In genomic region chr3:112561085-112561692, GRCh38 we compare ENCODE assay signal across 8 cellular contexts. TPM values are rescaled to one million over a fixed set of nuclear protein-coding genes. Genes with fewer than 3 reads are reported as not detected.
A peak's percentile ranks its signal among the peaks of the same experiment; 100 is the strongest.
DNase-seq lines count a peak whose midpoint lies in the region; TF ChIP-seq lines count a peak whose summit lies in the region.

No MANE protein-coding gene starts in this region.

- in situ Hi-C loops in HAP-1 (cut with MboI; ENCODE audit: low sequenced_read_pairs), result no loop called here

- H3K4me1 ChIP-seq in HAP-1, result peaks cover 26% of the 10 kb centered on the region

- peaks cover 9% of the 10 kb centered on the region; the same call in 1 of the 2 replicates for H3K36me3 ChIP-seq in HAP-1 (replicated peaks)

- no peak for TF ChIP-seq CTCF in GM12864 (IDR thresholded peaks at IDR 0.05; ENCODE audit: low read depth, low read length, missing control alignments)

- no peaks in the 10 kb centered on the region for H3K9me3 ChIP-seq in HAP-1

- peak overlapping the region; percentile 100 for H3K4me3 ChIP-seq in GM12864 (ENCODE audit: low read depth, low read length)
- peak overlapping the region; percentile 56 for H3K4me3 ChIP-seq in HAP-1

- DNase-seq in GM12864 (ENCODE audit: low read depth) (peak; percentile 29), HAP-1 (ENCODE audit: low spot score in 2 of 2) (peak; percentile 68 to 78), M059J (ENCODE audit: low read depth) (peak; percentile 90), SW 1271 (lab: John Stamatoyannopoulos, UW) (peak; percentile 59 to 81), anterior cingulate cortex (lab: John Stamatoyannopoulos, UW) (peak in 50 of 58 donors; percentile 13 to 89 (median 58)), hepatic stellate cell (ENCODE audit: low spot score) (peak; percentile 65), renal cortical epithelial cell (ENCODE audit: low read depth) (peak; percentile 76), cortex of kidney (lab: John Stamatoyannopoulos, UW) (no peak)

- H3K27me3 ChIP-seq in HAP-1 (ENCODE audit: low read depth), result no peaks in the 10 kb centered on the region

RNA-seq across cellular contexts. Expression of gene ATG3, which starts 0.6 kb away (rescaled TPM):
- total RNA-seq in M059J (2014; rRNA removed; shearing (Covaris generic)), result 123 and 145 TPM in 2 replicates
- 57.1 and 77.3 TPM in 2 replicates for total RNA-seq in renal cortical epithelial cell

RNA-seq across cellular contexts. Expression of gene SLC35A5, which starts 0.7 kb away (rescaled TPM):
- 42.7 and 81.3 TPM in 2 replicates for total RNA-seq in M059J (2014; rRNA removed; shearing (Covaris generic))
- 32.0 and 70.2 TPM in 2 replicates for total RNA-seq in renal cortical epithelial cell
